Comparison of ENCODE assay signal across 8 cellular contexts in genomic region chr3:185932213-185932612, GRCh38. TPM values are rescaled to one million over a fixed set of nuclear protein-coding genes. Genes with fewer than 3 reads are reported as not detected.
DNase-seq lines count a peak whose midpoint lies in the region; ATAC-seq, FAIRE-seq and TF ChIP-seq lines count a peak whose summit lies in the region.

No MANE protein-coding gene starts in this region.

- intact Hi-C loops in activated CD4-positive, alpha-beta T cell treated with anti-CD3 and anti-CD28 coated beads for 36 hours (cut with DNase I, micrococcal nuclease), result loop anchor here (2.0 to 10.0 kb wide), 2 partner anchors 855 to 1597 kb away; partner anchors contain the start of gene FAM131A (in 1 of the 2)
- intact Hi-C loops in activated CD4-positive, alpha-beta memory T cell treated with anti-CD3 and anti-CD28 coated beads for 36 hours (cut with micrococcal nuclease), result loop anchor here (2.0 to 10.0 kb wide), 2 partner anchors 13 to 1093 kb away; no protein-coding TSS in a partner anchor

- no peaks in the 10 kb centered on the region for H3K27me3 ChIP-seq in small intestine (ENCODE audit: control insufficient read depth in 2 of 2, insufficient read depth in 2 of 2, low read length in 2 of 2)

- peaks cover 13 to 33% of the 10 kb centered on the region in 2 donors for H3K4me1 ChIP-seq in small intestine (ENCODE audit: control insufficient read depth in 2 of 2, insufficient read depth in 1 of 2, low read depth in 1 of 2, low read length in 1 of 2)

- CTCF ChIA-PET in activated CD4-positive, alpha-beta T cell treated with anti-CD3 and anti-CD28 coated beads for 36 hours (lab: Charles Lee), result interaction anchor here (0.8 to 3.3 kb wide), 5 partner anchors 11 to 607 kb away, joined by 3 to 23 read pairs (median 3); no protein-coding TSS in a partner anchor
- CTCF ChIA-PET in activated CD4-positive, alpha-beta memory T cell treated with anti-CD3 and anti-CD28 coated beads for 36 hours (lab: Charles Lee), result interaction anchor here (1.0 to 3.7 kb wide), 2 partner anchors 11 to 45 kb away, joined by 3 to 34 read pairs; no protein-coding TSS in a partner anchor

- TF ChIP-seq CTCF in glutamatergic neuron (IDR thresholded peaks at IDR 0.05; ENCODE audit: partially characterized antibody, unreplicated experiment), result no peak

- WGBS in small intestine, 3 donors, result 1 to 5% (median 2%) methylated on average over 5 of the region's 5 CpGs

- H3K4me3 Mint-ChIP-seq in activated CD4-positive, alpha-beta T cell treated with anti-CD3 and anti-CD28 coated beads for 36 hours, result peak overlapping the region; percentile 97
- H3K4me3 Mint-ChIP-seq in activated CD4-positive, alpha-beta memory T cell treated with anti-CD3 and anti-CD28 coated beads for 36 hours, result peak overlapping the region; percentile 67
- H3K4me3 Mint-ChIP-seq in glutamatergic neuron (ENCODE audit: unreplicated experiment), result peak overlapping the region; percentile 99
- H3K4me3 Mint-ChIP-seq in stimulated activated naive CD8-positive, alpha-beta T cell treated with anti-CD3 and anti-CD28 coated beads, Interleukin-15, amount 100 ng/mL, for 72 hours, result peak overlapping the region; percentile 75 to 99

- H3K36me3 Mint-ChIP-seq in activated CD4-positive, alpha-beta T cell treated with anti-CD3 and anti-CD28 coated beads for 36 hours (ENCODE audit: low read depth), result peaks cover 97% of the 10 kb centered on the region
- H3K36me3 Mint-ChIP-seq in activated CD4-positive, alpha-beta memory T cell treated with anti-CD3 and anti-CD28 coated beads for 36 hours, result peaks cover 94% of the 10 kb centered on the region
- H3K36me3 Mint-ChIP-seq in glutamatergic neuron (ENCODE audit: unreplicated experiment), result no peaks in the 10 kb centered on the region

- no peak overlapping the region for H3K4me3 ChIP-seq in small intestine (ENCODE audit: low read depth in 1 of 2, low read length in 2 of 2)

- no peaks in the 10 kb centered on the region for H3K9me3 ChIP-seq in small intestine (ENCODE audit: control insufficient read depth, low read depth)

- H3K27ac Mint-ChIP-seq in activated CD4-positive, alpha-beta T cell treated with anti-CD3 and anti-CD28 coated beads for 36 hours, result peak overlapping the region; percentile 91
- H3K27ac Mint-ChIP-seq in activated CD4-positive, alpha-beta memory T cell treated with anti-CD3 and anti-CD28 coated beads for 36 hours, result peak overlapping the region; percentile 80
- H3K27ac Mint-ChIP-seq in glutamatergic neuron (ENCODE audit: unreplicated experiment), result peak overlapping the region; percentile 52
- H3K27ac Mint-ChIP-seq in stimulated activated naive CD8-positive, alpha-beta T cell treated with anti-CD3 and anti-CD28 coated beads, Interleukin-15, amount 100 ng/mL, for 72 hours, result peak overlapping the region; percentile 93 to 94

- no peaks in the 10 kb centered on the region for H3K9me3 Mint-ChIP-seq in activated CD4-positive, alpha-beta T cell treated with anti-CD3 and anti-CD28 coated beads for 36 hours (ENCODE audit: low read depth)
- no peaks in the 10 kb centered on the region for H3K9me3 Mint-ChIP-seq in activated CD4-positive, alpha-beta memory T cell treated with anti-CD3 and anti-CD28 coated beads for 36 hours
- peaks cover 7% of the 10 kb centered on the region for H3K9me3 Mint-ChIP-seq in glutamatergic neuron (ENCODE audit: unreplicated experiment)
- no peaks in the 10 kb centered on the region for H3K9me3 Mint-ChIP-seq in stimulated activated naive CD8-positive, alpha-beta T cell treated with anti-CD3 and anti-CD28 coated beads, Interleukin-15, amount 100 ng/mL, for 72 hours

- no peak for DNase-seq in activated CD4-positive, alpha-beta T cell treated with anti-CD3 and anti-CD28 coated beads for 36 hours
- no peak for DNase-seq in activated CD4-positive, alpha-beta T cell treated with anti-CD3 and anti-CD28 coated beads, Interleukin-2, amount 50 U/mL, for 1 hour
- no peak for DNase-seq in activated CD4-positive, alpha-beta memory T cell treated with anti-CD3 and anti-CD28 coated beads for 36 hours
- no peak for DNase-seq in glutamatergic neuron
- DNase-seq in stimulated activated naive CD8-positive, alpha-beta T cell treated with anti-CD3 and anti-CD28 coated beads, Interleukin-15, amount 100 ng/mL, for 72 hours, result no peak
- DNase-seq in small intestine, result no peak
- DNase-seq in midbrain (lab: John Stamatoyannopoulos, UW), result no peak

- POLR2A ChIA-PET in activated CD4-positive, alpha-beta T cell treated with anti-CD3 and anti-CD28 coated beads for 36 hours (lab: Charles Lee), result interaction anchor here (0.8 to 1.8 kb wide), 7 partner anchors 9 to 638 kb away, joined by 3 to 10 read pairs (median 5); partner anchors contain the start of gene DNAJB11
- POLR2A ChIA-PET in activated CD4-positive, alpha-beta memory T cell treated with anti-CD3 and anti-CD28 coated beads for 36 hours (lab: Charles Lee), result interaction anchor here (0.6 to 2.2 kb wide), 6 partner anchors 10 to 856 kb away, joined by 3 to 11 read pairs (median 4); partner anchors contain the start of gene DNAJB11

- H3K4me1 Mint-ChIP-seq in activated CD4-positive, alpha-beta T cell treated with anti-CD3 and anti-CD28 coated beads for 36 hours, result peaks cover 69% of the 10 kb centered on the region
- peaks cover 72% of the 10 kb centered on the region for H3K4me1 Mint-ChIP-seq in activated CD4-positive, alpha-beta memory T cell treated with anti-CD3 and anti-CD28 coated beads for 36 hours (ENCODE audit: low read depth)
- peaks cover 67% of the 10 kb centered on the region for H3K4me1 Mint-ChIP-seq in glutamatergic neuron (ENCODE audit: low read depth, unreplicated experiment)
- peaks cover 78% of the 10 kb centered on the region for H3K4me1 Mint-ChIP-seq in stimulated activated naive CD8-positive, alpha-beta T cell treated with anti-CD3 and anti-CD28 coated beads, Interleukin-15, amount 100 ng/mL, for 72 hours

- H3K27me3 Mint-ChIP-seq in activated CD4-positive, alpha-beta T cell treated with anti-CD3 and anti-CD28 coated beads for 36 hours, result no peaks in the 10 kb centered on the region
- H3K27me3 Mint-ChIP-seq in activated CD4-positive, alpha-beta memory T cell treated with anti-CD3 and anti-CD28 coated beads for 36 hours, result no peaks in the 10 kb centered on the region
- H3K27me3 Mint-ChIP-seq in glutamatergic neuron (ENCODE audit: unreplicated experiment), result peaks cover 4% of the 10 kb centered on the region
- no peaks in the 10 kb centered on the region for H3K27me3 Mint-ChIP-seq in stimulated activated naive CD8-positive, alpha-beta T cell treated with anti-CD3 and anti-CD28 coated beads, Interleukin-15, amount 100 ng/mL, for 72 hours

- FAIRE-seq in small intestine (lab: Jason Lieb, UNC), result no peak

- ATAC-seq in activated CD4-positive, alpha-beta T cell treated with anti-CD3 and anti-CD28 coated beads for 36 hours, result peak; percentile 24
- no peak for ATAC-seq in stimulated activated naive CD8-positive, alpha-beta T cell treated with anti-CD3 and anti-CD28 coated beads, Interleukin-15, amount 100 ng/mL, for 72 hours
- no peak for ATAC-seq in HG03159 (IDR thresholded peaks at IDR 0.05; ENCODE audit: unreplicated experiment)

- peaks cover 3 to 5% of the 10 kb centered on the region in 2 donors for H3K36me3 ChIP-seq in small intestine (ENCODE audit: control insufficient read depth in 2 of 2, insufficient read depth in 2 of 2, low read length in 2 of 2)

- H3K27ac ChIP-seq in small intestine (ENCODE audit: low read depth in 1 of 2, low read length in 1 of 2), result no peak overlapping the region

RNA-seq across cellular contexts. Expression of gene TRA2B, which starts 5.6 kb away (rescaled TPM):
- total RNA-seq in activated CD4-positive, alpha-beta T cell treated with anti-CD3 and anti-CD28 coated beads for 36 hours, result 100 to 1,000 TPM; 228 to 344 TPM
- total RNA-seq in activated CD4-positive, alpha-beta memory T cell treated with anti-CD3 and anti-CD28 coated beads for 36 hours, result 100 to 1,000 TPM; 184 to 187 TPM
- total RNA-seq in glutamatergic neuron (ENCODE audit: unreplicated experiment), result 160 TPM
- 10 to 100 TPM; 48.5 to 87.1 (median 57.8) TPM for polyA plus RNA-seq in small intestine
